6 cellular contexts compared by ENCODE assay signal in the genomic region with DNA sequence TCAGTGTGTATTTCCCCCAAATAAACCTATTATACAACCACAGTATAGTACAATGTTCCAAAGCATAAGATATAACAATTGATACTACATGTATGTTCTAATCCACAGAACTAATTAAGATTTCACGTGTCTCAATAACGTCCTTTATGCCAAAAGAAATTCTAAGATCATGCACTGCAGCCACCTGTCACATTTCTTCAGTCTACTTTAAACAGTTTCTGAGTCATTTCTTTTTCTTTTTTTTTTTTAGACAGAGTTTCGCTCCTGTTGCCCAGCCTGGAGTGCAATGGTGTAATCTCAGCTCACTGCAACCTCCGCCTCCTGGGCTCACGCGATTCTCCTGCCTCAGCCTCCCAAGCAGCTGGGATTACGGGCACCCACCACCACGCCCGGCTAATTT.
"Had no signal": no experiment of that assay in that cellular context is flagged by ENCODE, and none has a peak within 500 bp of the region (broad histone marks: within the 10 kb centered on the region; RNA-seq: fewer than 3 reads in every experiment).

No MANE protein-coding gene starts in this region.

- H3K27ac ChIP-seq: GM23248 had no signal

- H3K4me3 Mint-ChIP-seq: H9 had no signal

- H3K9ac ChIP-seq: GM23248 had no signal

- H3K4me3 ChIP-seq: GM23248, K562 had no signal

- ATAC-seq: K562 had no signal

- DNase-seq: GM23248, GOT3, H9, HCEC 1CT, IMR-90 had no signal
